In genomic region chr16:23826528-23827244, GRCh38 we compare ENCODE assay signal across 1 cellular context.
A peak's percentile ranks its signal among the peaks of the same experiment; 100 is the strongest.
TF ChIP-seq lines count a peak whose summit lies in the region.

No MANE protein-coding gene starts in this region.

TF ChIP-seq in K562, 482 proteins besides CTCF, POLR2A, EP300 and RAD21 (continued from another document and continues in another):
- TF ChIP-seq, protein P1, sequence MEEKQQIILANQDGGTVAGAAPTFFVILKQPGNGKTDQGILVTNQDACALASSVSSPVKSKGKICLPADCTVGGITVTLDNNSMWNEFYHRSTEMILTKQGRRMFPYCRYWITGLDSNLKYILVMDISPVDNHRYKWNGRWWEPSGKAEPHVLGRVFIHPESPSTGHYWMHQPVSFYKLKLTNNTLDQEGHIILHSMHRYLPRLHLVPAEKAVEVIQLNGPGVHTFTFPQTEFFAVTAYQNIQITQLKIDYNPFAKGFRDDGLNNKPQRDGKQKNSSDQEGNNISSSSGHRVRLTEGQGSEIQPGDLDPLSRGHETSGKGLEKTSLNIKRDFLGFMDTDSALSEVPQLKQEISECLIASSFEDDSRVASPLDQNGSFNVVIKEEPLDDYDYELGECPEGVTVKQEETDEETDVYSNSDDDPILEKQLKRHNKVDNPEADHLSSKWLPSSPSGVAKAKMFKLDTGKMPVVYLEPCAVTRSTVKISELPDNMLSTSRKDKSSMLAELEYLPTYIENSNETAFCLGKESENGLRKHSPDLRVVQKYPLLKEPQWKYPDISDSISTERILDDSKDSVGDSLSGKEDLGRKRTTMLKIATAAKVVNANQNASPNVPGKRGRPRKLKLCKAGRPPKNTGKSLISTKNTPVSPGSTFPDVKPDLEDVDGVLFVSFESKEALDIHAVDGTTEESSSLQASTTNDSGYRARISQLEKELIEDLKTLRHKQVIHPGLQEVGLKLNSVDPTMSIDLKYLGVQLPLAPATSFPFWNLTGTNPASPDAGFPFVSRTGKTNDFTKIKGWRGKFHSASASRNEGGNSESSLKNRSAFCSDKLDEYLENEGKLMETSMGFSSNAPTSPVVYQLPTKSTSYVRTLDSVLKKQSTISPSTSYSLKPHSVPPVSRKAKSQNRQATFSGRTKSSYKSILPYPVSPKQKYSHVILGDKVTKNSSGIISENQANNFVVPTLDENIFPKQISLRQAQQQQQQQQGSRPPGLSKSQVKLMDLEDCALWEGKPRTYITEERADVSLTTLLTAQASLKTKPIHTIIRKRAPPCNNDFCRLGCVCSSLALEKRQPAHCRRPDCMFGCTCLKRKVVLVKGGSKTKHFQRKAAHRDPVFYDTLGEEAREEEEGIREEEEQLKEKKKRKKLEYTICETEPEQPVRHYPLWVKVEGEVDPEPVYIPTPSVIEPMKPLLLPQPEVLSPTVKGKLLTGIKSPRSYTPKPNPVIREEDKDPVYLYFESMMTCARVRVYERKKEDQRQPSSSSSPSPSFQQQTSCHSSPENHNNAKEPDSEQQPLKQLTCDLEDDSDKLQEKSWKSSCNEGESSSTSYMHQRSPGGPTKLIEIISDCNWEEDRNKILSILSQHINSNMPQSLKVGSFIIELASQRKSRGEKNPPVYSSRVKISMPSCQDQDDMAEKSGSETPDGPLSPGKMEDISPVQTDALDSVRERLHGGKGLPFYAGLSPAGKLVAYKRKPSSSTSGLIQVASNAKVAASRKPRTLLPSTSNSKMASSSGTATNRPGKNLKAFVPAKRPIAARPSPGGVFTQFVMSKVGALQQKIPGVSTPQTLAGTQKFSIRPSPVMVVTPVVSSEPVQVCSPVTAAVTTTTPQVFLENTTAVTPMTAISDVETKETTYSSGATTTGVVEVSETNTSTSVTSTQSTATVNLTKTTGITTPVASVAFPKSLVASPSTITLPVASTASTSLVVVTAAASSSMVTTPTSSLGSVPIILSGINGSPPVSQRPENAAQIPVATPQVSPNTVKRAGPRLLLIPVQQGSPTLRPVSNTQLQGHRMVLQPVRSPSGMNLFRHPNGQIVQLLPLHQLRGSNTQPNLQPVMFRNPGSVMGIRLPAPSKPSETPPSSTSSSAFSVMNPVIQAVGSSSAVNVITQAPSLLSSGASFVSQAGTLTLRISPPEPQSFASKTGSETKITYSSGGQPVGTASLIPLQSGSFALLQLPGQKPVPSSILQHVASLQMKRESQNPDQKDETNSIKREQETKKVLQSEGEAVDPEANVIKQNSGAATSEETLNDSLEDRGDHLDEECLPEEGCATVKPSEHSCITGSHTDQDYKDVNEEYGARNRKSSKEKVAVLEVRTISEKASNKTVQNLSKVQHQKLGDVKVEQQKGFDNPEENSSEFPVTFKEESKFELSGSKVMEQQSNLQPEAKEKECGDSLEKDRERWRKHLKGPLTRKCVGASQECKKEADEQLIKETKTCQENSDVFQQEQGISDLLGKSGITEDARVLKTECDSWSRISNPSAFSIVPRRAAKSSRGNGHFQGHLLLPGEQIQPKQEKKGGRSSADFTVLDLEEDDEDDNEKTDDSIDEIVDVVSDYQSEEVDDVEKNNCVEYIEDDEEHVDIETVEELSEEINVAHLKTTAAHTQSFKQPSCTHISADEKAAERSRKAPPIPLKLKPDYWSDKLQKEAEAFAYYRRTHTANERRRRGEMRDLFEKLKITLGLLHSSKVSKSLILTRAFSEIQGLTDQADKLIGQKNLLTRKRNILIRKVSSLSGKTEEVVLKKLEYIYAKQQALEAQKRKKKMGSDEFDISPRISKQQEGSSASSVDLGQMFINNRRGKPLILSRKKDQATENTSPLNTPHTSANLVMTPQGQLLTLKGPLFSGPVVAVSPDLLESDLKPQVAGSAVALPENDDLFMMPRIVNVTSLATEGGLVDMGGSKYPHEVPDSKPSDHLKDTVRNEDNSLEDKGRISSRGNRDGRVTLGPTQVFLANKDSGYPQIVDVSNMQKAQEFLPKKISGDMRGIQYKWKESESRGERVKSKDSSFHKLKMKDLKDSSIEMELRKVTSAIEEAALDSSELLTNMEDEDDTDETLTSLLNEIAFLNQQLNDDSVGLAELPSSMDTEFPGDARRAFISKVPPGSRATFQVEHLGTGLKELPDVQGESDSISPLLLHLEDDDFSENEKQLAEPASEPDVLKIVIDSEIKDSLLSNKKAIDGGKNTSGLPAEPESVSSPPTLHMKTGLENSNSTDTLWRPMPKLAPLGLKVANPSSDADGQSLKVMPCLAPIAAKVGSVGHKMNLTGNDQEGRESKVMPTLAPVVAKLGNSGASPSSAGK (IDR thresholded peaks at IDR 0.05) = peak; percentile 76
- peak; percentile 88 for TF ChIP-seq MYC (IDR thresholded peaks at IDR 0.05; ENCODE audit: low read depth, low read length)
- TF ChIP-seq MYC (CRISPR knock-in tag; IDR thresholded peaks at IDR 0.05; ENCODE audit: borderline replicate concordance, low read depth) = no peak
- no peak for TF ChIP-seq POLR2G (IDR thresholded peaks at IDR 0.05; ENCODE audit: low read depth, low read length)
- TF ChIP-seq NR2C1 (IDR thresholded peaks at IDR 0.05) = peak; percentile 78; the same call in 1 of the 2 replicates
- TF ChIP-seq NR2C1 (tag; IDR thresholded peaks at IDR 0.05) = peak; percentile 75
- TF ChIP-seq MXD1 (CRISPR knock-in tag; IDR thresholded peaks at IDR 0.05; ENCODE audit: borderline replicate concordance, poor library complexity, severe bottlenecking) = no peak
- peak; percentile 95 for TF ChIP-seq NFE2 (IDR thresholded peaks at IDR 0.05; ENCODE audit: low read depth)
- TF ChIP-seq, protein P2, sequence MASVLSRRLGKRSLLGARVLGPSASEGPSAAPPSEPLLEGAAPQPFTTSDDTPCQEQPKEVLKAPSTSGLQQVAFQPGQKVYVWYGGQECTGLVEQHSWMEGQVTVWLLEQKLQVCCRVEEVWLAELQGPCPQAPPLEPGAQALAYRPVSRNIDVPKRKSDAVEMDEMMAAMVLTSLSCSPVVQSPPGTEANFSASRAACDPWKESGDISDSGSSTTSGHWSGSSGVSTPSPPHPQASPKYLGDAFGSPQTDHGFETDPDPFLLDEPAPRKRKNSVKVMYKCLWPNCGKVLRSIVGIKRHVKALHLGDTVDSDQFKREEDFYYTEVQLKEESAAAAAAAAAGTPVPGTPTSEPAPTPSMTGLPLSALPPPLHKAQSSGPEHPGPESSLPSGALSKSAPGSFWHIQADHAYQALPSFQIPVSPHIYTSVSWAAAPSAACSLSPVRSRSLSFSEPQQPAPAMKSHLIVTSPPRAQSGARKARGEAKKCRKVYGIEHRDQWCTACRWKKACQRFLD (CRISPR knock-in tag; IDR thresholded peaks at IDR 0.05) = peak; percentile 60; the same call in 1 of the 2 replicates
- peak; percentile 53; the same call in 1 of the 2 replicates for TF ChIP-seq RAD51 (IDR thresholded peaks at IDR 0.05; ENCODE audit: borderline replicate concordance, low read depth)
- TF ChIP-seq ELF1 (tag; IDR thresholded peaks at IDR 0.05) = peak; percentile 73
- TF ChIP-seq GATAD2B (IDR thresholded peaks at IDR 0.05; ENCODE audit: borderline replicate concordance) = peak; percentile 10; the same call in 1 of the 2 replicates
- TF ChIP-seq MAFK (IDR thresholded peaks at IDR 0.05; ENCODE audit: low read length) = peak; percentile 91
- TF ChIP-seq KDM1A (IDR thresholded peaks at IDR 0.05) = no peak
- TF ChIP-seq GATAD2A (IDR thresholded peaks at IDR 0.05) = peak; percentile 53; the same call in 1 of the 2 replicates
- peak; percentile 22; the same call in 1 of the 2 replicates for TF ChIP-seq NBN (IDR thresholded peaks at IDR 0.05; ENCODE audit: low read depth)
- TF ChIP-seq GABPA (tag; conservative IDR thresholded peaks at IDR 0.05; ENCODE audit: low read depth) = peak; percentile 67
- 0 out of 2 replicates have a peak, but pooled peaks have one; percentile 36 for TF ChIP-seq THRAP3 (IDR thresholded peaks at IDR 0.05; ENCODE audit: borderline replicate concordance)
- no peak for TF ChIP-seq CEBPB (tag; IDR thresholded peaks at IDR 0.05)
- peak; percentile 18; the same call in 1 of the 2 replicates for TF ChIP-seq ZNF197 (CRISPR knock-in tag; IDR thresholded peaks at IDR 0.05; ENCODE audit: low read depth)
- TF ChIP-seq EP400 (IDR thresholded peaks at IDR 0.05) = peak; percentile 63; the same call in 1 of the 2 replicates
- peak; percentile 41; the same call in 1 of the 2 replicates for TF ChIP-seq ADNP (tag; IDR thresholded peaks at IDR 0.05)
- TF ChIP-seq, protein P3, sequence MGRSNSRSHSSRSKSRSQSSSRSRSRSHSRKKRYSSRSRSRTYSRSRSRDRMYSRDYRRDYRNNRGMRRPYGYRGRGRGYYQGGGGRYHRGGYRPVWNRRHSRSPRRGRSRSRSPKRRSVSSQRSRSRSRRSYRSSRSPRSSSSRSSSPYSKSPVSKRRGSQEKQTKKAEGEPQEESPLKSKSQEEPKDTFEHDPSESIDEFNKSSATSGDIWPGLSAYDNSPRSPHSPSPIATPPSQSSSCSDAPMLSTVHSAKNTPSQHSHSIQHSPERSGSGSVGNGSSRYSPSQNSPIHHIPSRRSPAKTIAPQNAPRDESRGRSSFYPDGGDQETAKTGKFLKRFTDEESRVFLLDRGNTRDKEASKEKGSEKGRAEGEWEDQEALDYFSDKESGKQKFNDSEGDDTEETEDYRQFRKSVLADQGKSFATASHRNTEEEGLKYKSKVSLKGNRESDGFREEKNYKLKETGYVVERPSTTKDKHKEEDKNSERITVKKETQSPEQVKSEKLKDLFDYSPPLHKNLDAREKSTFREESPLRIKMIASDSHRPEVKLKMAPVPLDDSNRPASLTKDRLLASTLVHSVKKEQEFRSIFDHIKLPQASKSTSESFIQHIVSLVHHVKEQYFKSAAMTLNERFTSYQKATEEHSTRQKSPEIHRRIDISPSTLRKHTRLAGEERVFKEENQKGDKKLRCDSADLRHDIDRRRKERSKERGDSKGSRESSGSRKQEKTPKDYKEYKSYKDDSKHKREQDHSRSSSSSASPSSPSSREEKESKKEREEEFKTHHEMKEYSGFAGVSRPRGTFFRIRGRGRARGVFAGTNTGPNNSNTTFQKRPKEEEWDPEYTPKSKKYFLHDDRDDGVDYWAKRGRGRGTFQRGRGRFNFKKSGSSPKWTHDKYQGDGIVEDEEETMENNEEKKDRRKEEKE (IDR thresholded peaks at IDR 0.05; ENCODE audit: borderline replicate concordance in 1 of 2, control insufficient read depth in 1 of 2, low read depth in 2 of 2, low read length in 1 of 2) = no peak
- TF ChIP-seq ZNF133 (CRISPR knock-in tag; IDR thresholded peaks at IDR 0.05) = no peak
- peak; percentile 55 for TF ChIP-seq TBP (optimal IDR thresholded peaks at IDR 0.05; ENCODE audit: low read depth, low read length)
- peak in 1 of 2 experiments; percentile 74; a peak in 2 of 4 replicates for TF ChIP-seq RCOR1 (IDR thresholded peaks at IDR 0.05; ENCODE audit: borderline replicate concordance in 1 of 2, low read depth in 2 of 2, low read length in 2 of 2)
- no peak for TF ChIP-seq HEY1 (CRISPR knock-in tag; IDR thresholded peaks at IDR 0.05; ENCODE audit: borderline replicate concordance)
- TF ChIP-seq POLR2H (tag; IDR thresholded peaks at IDR 0.05; ENCODE audit: low read depth) = peak; percentile 48
- TF ChIP-seq ETV6 (IDR thresholded peaks at IDR 0.05; ENCODE audit: borderline replicate concordance in 1 of 2, low read depth in 2 of 2, low read length in 1 of 2) = peak; percentile 89 to 95
- TF ChIP-seq ETV6 (CRISPR knock-in tag; IDR thresholded peaks at IDR 0.05; ENCODE audit: borderline replicate concordance) = no peak
- TF ChIP-seq JUND (IDR thresholded peaks at IDR 0.05; ENCODE audit: borderline replicate concordance, low read depth, low read length) = no peak; the same call in 1 of the 2 replicates
- TF ChIP-seq JUND (tag; IDR thresholded peaks at IDR 0.05; ENCODE audit: borderline replicate concordance, low read depth, low read length) = peak; percentile 32; the same call in 2 of the 3 replicates
- TF ChIP-seq HDAC3 (IDR thresholded peaks at IDR 0.05; ENCODE audit: borderline replicate concordance, partially characterized antibody) = no peak
- TF ChIP-seq ETV1 (tag; conservative IDR thresholded peaks at IDR 0.05; ENCODE audit: low read depth) = peak; percentile 89
- TF ChIP-seq DPF2 (IDR thresholded peaks at IDR 0.05) = peak; percentile 72
- TF ChIP-seq NFRKB (IDR thresholded peaks at IDR 0.05; ENCODE audit: low read depth) = 0 out of 2 replicates have a peak, but pooled peaks have one; percentile 78
- TF ChIP-seq KLF13 (tag; IDR thresholded peaks at IDR 0.05; ENCODE audit: borderline replicate concordance, low read depth) = no peak
- TF ChIP-seq NR4A1 (CRISPR knock-in tag; IDR thresholded peaks at IDR 0.05) = no peak
- TF ChIP-seq NR4A1 (tag; IDR thresholded peaks at IDR 0.05) = peak; percentile 56; the same call in 1 of the 2 replicates
- TF ChIP-seq E2F6 (IDR thresholded peaks at IDR 0.05; ENCODE audit: borderline replicate concordance in 1 of 2, extremely low read depth in 1 of 2, insufficient read depth in 1 of 2, insufficient read length in 1 of 2, low read depth in 1 of 2, low read length in 1 of 2, poor library complexity in 1 of 2, severe bottlenecking in 1 of 2) = peak in 1 of 2 experiments; percentile 41
- peak; percentile 92 for TF ChIP-seq BACH1 (tag; IDR thresholded peaks at IDR 0.05)
- TF ChIP-seq ZHX1 (conservative IDR thresholded peaks at IDR 0.05; ENCODE audit: low read length) = no peak
- peak; percentile 65 for TF ChIP-seq MEF2D (tag; conservative IDR thresholded peaks at IDR 0.05; ENCODE audit: low read depth)
- peak; percentile 72; the same call in 1 of the 2 replicates for TF ChIP-seq ZNF175 (CRISPR knock-in tag; IDR thresholded peaks at IDR 0.05; ENCODE audit: low read depth)
- TF ChIP-seq TAF15 (IDR thresholded peaks at IDR 0.05; ENCODE audit: low read depth, low read length) = no peak
- peak; percentile 21; the same call in 1 of the 2 replicates for TF ChIP-seq NFIC (IDR thresholded peaks at IDR 0.05)
